In genomic region chr4:24328300-24328699, GRCh38 we compare ENCODE assay signal across 21 cellular contexts.
"Had no signal": no experiment of that assay in that cellular context is flagged by ENCODE, and none has a peak within 500 bp of the region (broad histone marks: within the 10 kb centered on the region; RNA-seq: fewer than 3 reads in every experiment).

No MANE protein-coding gene starts in this region.

- H3K27ac ChIP-seq: breast epithelium, esophagus squamous epithelium, left lung, lower lobe of right lung, neutrophil, right lobe of liver, thoracic aorta, uterus had no signal

- DNase-seq: activated B cell treated with CpG ODN at 0.5 μM for 24 hours; activated CD4-positive, alpha-beta T cell treated with anti-CD3 and anti-CD28 coated beads, Interleukin-2, amount 50 U/mL, for 1 hour; activated CD8-positive, alpha-beta T cell treated with anti-CD3 and anti-CD28 coated beads for 36 hours; activated naive CD8-positive, alpha-beta T cell treated with anti-CD3 and anti-CD28 coated beads, Interleukin-2, amount 50 U/mL, for 24 hours; activated T-cell treated with anti-CD3 and anti-CD28 coated beads, Interleukin-2, amount 50 U/mL, for 4 hours; central memory CD4-positive, alpha-beta T cell; esophagus squamous epithelium; foreskin melanocyte; left lung; lower lobe of right lung; mesenchymal stem cell; natural killer cell; right lobe of liver; stimulated activated CD4-positive, alpha-beta T cell treated with anti-CD3 and anti-CD28 coated beads, Interleukin-2, amount 100 ng/mL, for 48 hours; stimulated activated naive CD8-positive, alpha-beta T cell treated with anti-CD3 and anti-CD28 coated beads, Interleukin-15, Interleukin-2, amounts not matched to agents 100 U/mL and 50 U/mL, for 24 hours; T-helper 2 cell; trophoblast cell; uterus had no signal

- H3K36me3 ChIP-seq: breast epithelium, esophagus squamous epithelium, left lung, lower lobe of right lung, neutrophil, right lobe of liver, thoracic aorta, uterus had no signal

- H3K4me1 ChIP-seq: breast epithelium, esophagus squamous epithelium, left lung, lower lobe of right lung, right lobe of liver, uterus had no signal

- H3K9me3 ChIP-seq: breast epithelium, esophagus squamous epithelium, left lung, lower lobe of right lung, neutrophil, right lobe of liver, thoracic aorta, uterus had no signal

- H3K4me3 ChIP-seq: breast epithelium, esophagus squamous epithelium, left lung, lower lobe of right lung, right lobe of liver, thoracic aorta, uterus had no signal

- H3K27me3 ChIP-seq: breast epithelium, left lung, neutrophil, right lobe of liver, uterus had no signal
